In the genomic region with DNA sequence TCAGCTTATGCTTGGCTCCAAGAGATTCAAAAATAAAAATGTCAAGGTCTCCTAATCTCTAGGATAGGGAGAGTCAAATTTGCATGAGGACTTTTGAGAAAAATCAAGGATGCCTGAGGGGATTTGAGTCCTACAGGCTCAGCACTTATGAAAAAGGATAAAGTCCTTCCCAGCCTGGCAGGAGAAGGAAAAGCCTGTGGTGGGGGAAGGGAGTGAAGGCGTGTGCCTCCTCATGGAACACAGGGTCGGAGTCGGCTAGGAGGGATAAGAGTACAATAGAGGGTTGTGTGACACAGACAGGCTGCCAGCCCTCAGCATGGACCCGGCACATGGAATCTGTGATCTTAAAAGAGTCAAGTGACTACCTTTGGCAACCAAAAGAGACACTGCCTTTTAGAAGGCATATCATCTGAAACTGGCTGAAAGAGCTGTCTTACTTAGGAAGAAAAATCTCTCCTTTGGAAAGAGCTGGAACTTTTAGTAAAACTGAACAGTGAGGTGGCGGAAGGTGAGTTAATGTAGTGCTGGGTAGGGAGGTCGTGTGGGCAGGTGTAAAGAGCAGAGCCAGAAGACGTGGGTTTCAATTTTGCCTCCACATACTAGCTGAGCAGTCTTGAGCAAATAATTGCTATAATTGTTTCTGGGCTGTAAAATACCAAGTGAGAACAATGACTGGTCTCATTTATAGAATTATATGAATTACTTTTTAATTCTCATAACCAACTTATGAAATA, we compare ENCODE assay signal across 1 cellular context.
TF ChIP-seq lines count a peak whose summit lies in the region.

No MANE protein-coding gene starts in this region.

TF ChIP-seq in HepG2, 621 proteins besides CTCF, POLR2A, EP300 and RAD21:
- no peak for TF ChIP-seq HES4 (CRISPR knock-in tag; IDR thresholded peaks at IDR 0.05; ENCODE audit: borderline replicate concordance)
- TF ChIP-seq ZMYM2 (CRISPR knock-in tag; IDR thresholded peaks at IDR 0.05), result no peak
- TF ChIP-seq, protein P1, sequence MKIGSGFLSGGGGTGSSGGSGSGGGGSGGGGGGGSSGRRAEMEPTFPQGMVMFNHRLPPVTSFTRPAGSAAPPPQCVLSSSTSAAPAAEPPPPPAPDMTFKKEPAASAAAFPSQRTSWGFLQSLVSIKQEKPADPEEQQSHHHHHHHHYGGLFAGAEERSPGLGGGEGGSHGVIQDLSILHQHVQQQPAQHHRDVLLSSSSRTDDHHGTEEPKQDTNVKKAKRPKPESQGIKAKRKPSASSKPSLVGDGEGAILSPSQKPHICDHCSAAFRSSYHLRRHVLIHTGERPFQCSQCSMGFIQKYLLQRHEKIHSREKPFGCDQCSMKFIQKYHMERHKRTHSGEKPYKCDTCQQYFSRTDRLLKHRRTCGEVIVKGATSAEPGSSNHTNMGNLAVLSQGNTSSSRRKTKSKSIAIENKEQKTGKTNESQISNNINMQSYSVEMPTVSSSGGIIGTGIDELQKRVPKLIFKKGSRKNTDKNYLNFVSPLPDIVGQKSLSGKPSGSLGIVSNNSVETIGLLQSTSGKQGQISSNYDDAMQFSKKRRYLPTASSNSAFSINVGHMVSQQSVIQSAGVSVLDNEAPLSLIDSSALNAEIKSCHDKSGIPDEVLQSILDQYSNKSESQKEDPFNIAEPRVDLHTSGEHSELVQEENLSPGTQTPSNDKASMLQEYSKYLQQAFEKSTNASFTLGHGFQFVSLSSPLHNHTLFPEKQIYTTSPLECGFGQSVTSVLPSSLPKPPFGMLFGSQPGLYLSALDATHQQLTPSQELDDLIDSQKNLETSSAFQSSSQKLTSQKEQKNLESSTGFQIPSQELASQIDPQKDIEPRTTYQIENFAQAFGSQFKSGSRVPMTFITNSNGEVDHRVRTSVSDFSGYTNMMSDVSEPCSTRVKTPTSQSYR (CRISPR knock-in tag; IDR thresholded peaks at IDR 0.05; ENCODE audit: borderline replicate concordance), result 0 out of 2 replicates have a peak, but pooled peaks have one; percentile 33
